ENCODE assay signal across 8 cellular contexts in the genomic region with DNA sequence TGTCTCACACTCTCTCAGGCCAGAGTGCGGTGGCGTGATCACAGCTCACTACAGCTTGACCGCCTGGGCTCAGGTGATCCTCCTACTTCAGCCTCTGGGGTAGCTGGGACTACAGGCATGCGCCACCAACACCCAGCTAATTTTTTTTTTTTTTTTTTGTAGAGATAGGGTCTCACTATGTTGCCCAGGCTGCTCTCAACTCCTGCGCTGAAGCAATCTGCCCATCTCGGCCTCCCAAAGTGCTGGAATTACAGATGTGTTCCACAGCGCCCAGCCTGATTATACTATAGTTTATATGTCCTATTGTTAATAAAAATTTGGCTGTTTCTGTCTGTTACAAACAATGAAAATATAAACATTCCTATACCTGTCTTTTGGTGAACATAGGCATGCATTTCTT.
"Had no signal": no experiment of that assay in that cellular context is flagged by ENCODE, and none has a peak within 500 bp of the region (broad histone marks: within the 10 kb centered on the region; RNA-seq: fewer than 3 reads in every experiment).

No MANE protein-coding gene starts in this region.

- ATAC-seq: HCT116, HepG2 had no signal

- H3K27ac ChIP-seq: GM23248, HL-60 had no signal

- H3K9me3 ChIP-seq: HAP-1 had no signal

- H2AFZ ChIP-seq: GM23248 had no signal

- H3K4me3 ChIP-seq: GM23248, HAP-1 had no signal

- H3K9ac ChIP-seq: GM23248 had no signal

- H3K36me3 ChIP-seq: HAP-1 had no signal

- DNase-seq: GM23248, GOT3, H7, KBM-7 had no signal
